35 cellular contexts compared by ENCODE assay signal in genomic region chr3:78861156-78861555, GRCh38.
"Had no signal": no experiment of that assay in that cellular context is flagged by ENCODE, and none has a peak within 500 bp of the region (broad histone marks: within the 10 kb centered on the region; RNA-seq: fewer than 3 reads in every experiment).

No MANE protein-coding gene starts in this region.

- H3K9me3 ChIP-seq: MG63 had no signal

- H3K36me3 ChIP-seq: MG63 had no signal

- H3K4me3 ChIP-seq: MG63 had no signal

- H3K27me3 ChIP-seq: MG63 had no signal

- DNase-seq: Karpas-422, Kasumi-1, MG63, MM.1S, MV-4-11, NCI-H1048, NCI-H1092, NCI-H1092 treated with DMSO at 0.1 percent for 48 hours, NCI-H1105, NCI-H1105 treated with DMSO at 0.1 percent for 48 hours, NCI-H1417, NCI-H1417 treated with DMSO at 0.1 percent for 48 hours, NCI-H1436, NCI-H1436 treated with DMSO at 0.1 percent for 48 hours, NCI-H146, NCI-H1694, NCI-H1694 treated with DMSO at 0.1 percent for 48 hours, NCI-H187, NCI-H187 treated with DMSO at 0.1 percent for 48 hours, NCI-H1930, NCI-H2029, NCI-H2029 treated with DMSO at 0.1 percent for 48 hours, NCI-H2081, NCI-H2081 treated with DMSO at 0.1 percent for 48 hours, NCI-H2107, NCI-H2171, NCI-H2171 treated with DMSO at 0.1 percent for 48 hours, NCI-H2227 treated with DMSO at 0.1 percent for 48 hours, NCI-H345, NCI-H446, NCI-H446 treated with DMSO at 0.1 percent for 48 hours, NCI-H510A, NCI-H510A treated with DMSO at 0.1 percent for 48 hours, NCI-H524, NCI-H524 treated with DMSO at 0.1 percent for 48 hours had no signal
